Comparison of ENCODE assay signal across 8 cellular contexts in the genomic region with DNA sequence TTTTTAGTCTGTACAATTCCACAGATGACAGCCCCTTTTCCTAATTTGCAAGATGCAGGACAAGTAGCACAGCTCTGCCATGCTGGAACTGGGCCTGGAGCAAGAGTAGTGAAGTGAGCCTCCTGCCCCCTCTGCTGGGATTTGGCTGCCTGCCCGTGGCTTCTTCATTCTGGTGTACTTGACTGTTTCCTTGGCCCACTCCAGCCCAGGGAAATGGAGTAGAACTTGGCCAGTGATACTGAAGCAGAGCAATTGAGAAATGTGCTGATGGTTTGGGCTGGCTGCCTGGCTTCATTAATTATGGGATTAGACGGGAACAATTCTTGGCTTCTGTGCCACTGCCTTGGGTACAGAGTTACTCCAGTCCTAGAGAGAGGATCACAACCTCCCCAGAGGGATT. TPM values are rescaled to one million over a fixed set of nuclear protein-coding genes. Genes with fewer than 3 reads are reported as not detected.
A peak's percentile ranks its signal among the peaks of the same experiment; 100 is the strongest.
DNase-seq lines count a peak whose midpoint lies in the region; ATAC-seq and TF ChIP-seq lines count a peak whose summit lies in the region.

No MANE protein-coding gene starts in this region.

- no peak overlapping the region for H3K4me3 ChIP-seq in IMR-90 (ENCODE audit: insufficient read depth, low read depth, low read length)
- H3K4me3 ChIP-seq in astrocyte of the cerebellum (ENCODE audit: low read depth, low read length): no peak overlapping the region
- no peak overlapping the region for H3K4me3 ChIP-seq in spleen

- H2AFZ ChIP-seq in IMR-90 (replicated peaks; ENCODE audit: low read length, poor library complexity): no peak overlapping the region

- H2BK5ac ChIP-seq in IMR-90 (ENCODE audit: low read depth, low read length, poor library complexity, severe bottlenecking): no peak overlapping the region

- BruUV-seq in IMR-90 (replicated peaks; lab: Mats Ljungman, UMichigan): no TSS peak

- H3K4ac ChIP-seq in IMR-90 (ENCODE audit: low read depth, low read length): no peak overlapping the region

- H2AK5ac ChIP-seq in IMR-90 (ENCODE audit: low read depth, low read length): no peak overlapping the region

- H2AK9ac ChIP-seq in IMR-90 (replicated peaks; ENCODE audit: low read depth, low read length, poor library complexity): no peak overlapping the region

- no peak overlapping the region for H3K14ac ChIP-seq in IMR-90 (replicated peaks; ENCODE audit: low read depth, low read length)

- H3K9me3 ChIP-seq in IMR-90 (ENCODE audit: control insufficient read depth, insufficient read depth, low read length) (no peaks in the 10 kb centered on the region), spleen (no peaks in the 10 kb centered on the region)

- H3K79me1 ChIP-seq in IMR-90 (ENCODE audit: low read depth in 1 of 2, low read length in 2 of 2): peaks cover 0 to 5% of the 10 kb centered on the region in 2 experiments; a peak in 1 of 4 replicates

- no peak overlapping the region for H4K5ac ChIP-seq in IMR-90 (ENCODE audit: low read depth, low read length)

- no peak overlapping the region for H3K18ac ChIP-seq in IMR-90 (ENCODE audit: low read depth, low read length)

- H3K27me3 ChIP-seq in IMR-90 (ENCODE audit: control insufficient read depth, insufficient read depth, low read length) (no peaks in the 10 kb centered on the region), spleen (replicated peaks in 1 of 7) (no peaks in the 10 kb centered on the region)

- H3K4me1 ChIP-seq in IMR-90 (ENCODE audit: control insufficient read depth, insufficient read depth, low read length) (peaks cover 9% of the 10 kb centered on the region), spleen (peaks cover 13 to 68% (median 43%) of the 10 kb centered on the region in 6 donors)

- TF ChIP-seq CTCF in IMR-90 (conservative IDR thresholded peaks at IDR 0.05; ENCODE audit: low read depth, low read length): no peak
- TF ChIP-seq CTCF in astrocyte of the cerebellum (IDR thresholded peaks at IDR 0.05; ENCODE audit: low read depth, low read length, missing control alignments): no peak
- TF ChIP-seq CTCF in spleen (IDR thresholded peaks at IDR 0.05 in 8 of 11, conservative IDR thresholded peaks at IDR 0.05 in 3 of 11): no peak

- H4K91ac ChIP-seq in IMR-90 (ENCODE audit: insufficient read depth, low read depth, low read length): no peak overlapping the region

- no peak for TF ChIP-seq POLR2A in IMR-90 (IDR thresholded peaks at IDR 0.05; ENCODE audit: low read depth, low read length)
- no peak for TF ChIP-seq POLR2A in spleen (IDR thresholded peaks at IDR 0.05)

- DNase-seq in IMR-90 (peak; percentile 39), astrocyte of the cerebellum (ENCODE audit: low read depth) (peak; percentile 80), hypothalamus (lab: John Stamatoyannopoulos, UW) (peak; percentile 4 to 91 (median 71)), spleen (no peak)
- DNase-seq in activated T-cell treated with anti-CD3 and anti-CD28 coated beads, Interleukin-2, amount 50 U/mL, for 1 hour: no peak

- TF ChIP-seq RAD21 in IMR-90 (IDR thresholded peaks at IDR 0.05; ENCODE audit: low read length): no peak

- WGBS in IMR-90 (ENCODE audit: extremely low coverage in 2 of 2, insufficient read length in 1 of 2), 2 experiments: 0% methylated on average over 1 of the region's 2 CpGs; no CpG with 5 or more reads in 1 of the 2 experiments
- 40 to 52% (median 43%) methylated on average over 2 of the region's 2 CpGs for WGBS in spleen, 5 donors

- H3K4me2 ChIP-seq in IMR-90 (ENCODE audit: low read depth, low read length): no peak overlapping the region

- H2BK15ac ChIP-seq in IMR-90 (ENCODE audit: low read depth, low read length): no peak overlapping the region

- CTCF ChIA-PET in IMR-90 (lab: Yijun Ruan, JAX): no interaction called here

- no peaks in the 10 kb centered on the region for H3K9me1 ChIP-seq in IMR-90 (ENCODE audit: insufficient read depth, low read length)

- no peak overlapping the region for H3K9ac ChIP-seq in IMR-90 (ENCODE audit: low read depth, low read length)

- intact Hi-C loops in IMR-90 (cut with micrococcal nuclease): loop anchor here (5.0 kb wide), 1 partner anchor 477 kb away; no protein-coding TSS in a partner anchor
- intact Hi-C loops in spleen (cut with DNase I; ENCODE audit: low total_unique reads): no loop called here

- no peak overlapping the region for H3K27ac ChIP-seq in IMR-90 (ENCODE audit: insufficient read depth, low read length)
- peak overlapping the region in 5 of 8 donors; percentile 27 to 62 (median 46) for H3K27ac ChIP-seq in spleen

- H3K36me3 ChIP-seq in IMR-90 (ENCODE audit: control insufficient read depth, insufficient read depth, low read length): no peaks in the 10 kb centered on the region
- H3K36me3 ChIP-seq in spleen: no peaks in the 10 kb centered on the region

- no peak overlapping the region for H3K23ac ChIP-seq in IMR-90 (ENCODE audit: low read depth, low read length)

- H2BK120ac ChIP-seq in IMR-90 (ENCODE audit: low read depth, low read length): no peak overlapping the region

- no peak overlapping the region for H3K56ac ChIP-seq in IMR-90 (ENCODE audit: extremely low read depth, insufficient read depth, low read length)

- H4K20me1 ChIP-seq in IMR-90 (ENCODE audit: insufficient read depth, low read length): no peaks in the 10 kb centered on the region

- POLR2A ChIA-PET in IMR-90 (lab: Charles Lee; ENCODE audit: unreplicated experiment): no interaction called here

- H2BK20ac ChIP-seq in IMR-90 (ENCODE audit: low read depth, low read length): no peak overlapping the region

- H4K8ac ChIP-seq in IMR-90 (ENCODE audit: low read depth in 2 of 2, low read length in 2 of 2): no peak overlapping the region

- dilution Hi-C loops in IMR-90 (cut with HindIII; ENCODE audit: low sequenced_read_pairs, unreplicated experiment): no loop called here

- ATAC-seq in IMR-90 (ENCODE audit: low read depth) (no peak), HG03139 (IDR thresholded peaks at IDR 0.05; ENCODE audit: unreplicated experiment) (no peak), HG03439 (IDR thresholded peaks at IDR 0.05; ENCODE audit: unreplicated experiment) (no peak), GM21737 (IDR thresholded peaks at IDR 0.05; ENCODE audit: unreplicated experiment) (no peak)

- in situ Hi-C loops in IMR-90 (cut with MboI; ENCODE audit: low sequenced_read_pairs): no loop called here
- in situ Hi-C loops in astrocyte of the cerebellum (cut with HindIII; ENCODE audit: low sequenced_read_pairs): loop anchor here (10.0 kb wide), 2 partner anchors 56 to 94 kb away; no protein-coding TSS in a partner anchor

TF ChIP-seq in IMR-90, 13 proteins besides CTCF, POLR2A, EP300 and RAD21:
- TF ChIP-seq MXI1 (IDR thresholded peaks at IDR 0.05; ENCODE audit: borderline replicate concordance, low read depth, low read length): no peak
- TF ChIP-seq, protein P1, sequence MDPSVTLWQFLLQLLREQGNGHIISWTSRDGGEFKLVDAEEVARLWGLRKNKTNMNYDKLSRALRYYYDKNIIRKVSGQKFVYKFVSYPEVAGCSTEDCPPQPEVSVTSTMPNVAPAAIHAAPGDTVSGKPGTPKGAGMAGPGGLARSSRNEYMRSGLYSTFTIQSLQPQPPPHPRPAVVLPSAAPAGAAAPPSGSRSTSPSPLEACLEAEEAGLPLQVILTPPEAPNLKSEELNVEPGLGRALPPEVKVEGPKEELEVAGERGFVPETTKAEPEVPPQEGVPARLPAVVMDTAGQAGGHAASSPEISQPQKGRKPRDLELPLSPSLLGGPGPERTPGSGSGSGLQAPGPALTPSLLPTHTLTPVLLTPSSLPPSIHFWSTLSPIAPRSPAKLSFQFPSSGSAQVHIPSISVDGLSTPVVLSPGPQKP (IDR thresholded peaks at IDR 0.05; ENCODE audit: borderline replicate concordance, low read depth, low read length): no peak
- TF ChIP-seq, protein P2, sequence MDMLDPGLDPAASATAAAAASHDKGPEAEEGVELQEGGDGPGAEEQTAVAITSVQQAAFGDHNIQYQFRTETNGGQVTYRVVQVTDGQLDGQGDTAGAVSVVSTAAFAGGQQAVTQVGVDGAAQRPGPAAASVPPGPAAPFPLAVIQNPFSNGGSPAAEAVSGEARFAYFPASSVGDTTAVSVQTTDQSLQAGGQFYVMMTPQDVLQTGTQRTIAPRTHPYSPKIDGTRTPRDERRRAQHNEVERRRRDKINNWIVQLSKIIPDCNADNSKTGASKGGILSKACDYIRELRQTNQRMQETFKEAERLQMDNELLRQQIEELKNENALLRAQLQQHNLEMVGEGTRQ (IDR thresholded peaks at IDR 0.05; ENCODE audit: low read depth, low read length): no peak

RNA-seq across cellular contexts. Expression of gene GPD1L, which starts 2.8 kb away (rescaled TPM):
- 7.9 and 9.4 TPM in 2 replicates for total RNA-seq in IMR-90 (2012; rRNA removed)
- 3.1 and 3.9 TPM in 2 replicates for polyA plus RNA-seq in IMR-90 (2012; rRNA removed)
- 1.5 and 2.0 TPM in 2 replicates for polyA plus RNA-seq in IMR-90 (2012; cell fraction: cytosol; rRNA removed)
- 1.7 and 2.4 TPM in 2 replicates for polyA plus RNA-seq in IMR-90 (2012; cell fraction: nucleus; rRNA removed; ENCODE audit: low replicate concordance)
- total RNA-seq in spleen: 10 to 100 TPM; 13.6 to 38.9 (median 27.3) TPM
- 10 to 100 TPM in 1 of 3 donors, 1 to 10 TPM in 2; 6.2 to 13.9 (median 6.6) TPM for polyA plus RNA-seq in spleen

Comparison
In these comparisons a context has a peak if more than half of its experiments do, and no peak if none do; other contexts are left out.
1. DNase-seq: peak in IMR-90 (single experiment), astrocyte of the cerebellum (single experiment) and hypothalamus (51 of 51); none in spleen (single experiment) and activated T-cell treated with anti-CD3 and anti-CD28 coated beads, Interleukin-2, amount 50 U/mL, for 1 hour (single experiment).